1 cellular context compared by ENCODE assay signal in genomic region chr12:118126119-118126757, GRCh38.
TF ChIP-seq lines count a peak whose summit lies in the region.

No MANE protein-coding gene starts in this region.

TF ChIP-seq in HepG2, 621 proteins besides CTCF, POLR2A, EP300 and RAD21 (continued from another document and continues in another):
- TF ChIP-seq PAXIP1 (CRISPR knock-in tag; conservative IDR thresholded peaks at IDR 0.05) (peak; percentile 88), ZNF337 (CRISPR knock-in tag; IDR thresholded peaks at IDR 0.05; ENCODE audit: borderline replicate concordance, low read depth) (no peak), HMG20B (CRISPR knock-in tag; conservative IDR thresholded peaks at IDR 0.05) (peak; percentile 52; the same call in 1 of the 2 replicates), RARG (CRISPR knock-in tag; IDR thresholded peaks at IDR 0.05; ENCODE audit: low read depth) (no peak), ZNF678 (CRISPR knock-in tag; IDR thresholded peaks at IDR 0.05) (no peak), TRAFD1 (CRISPR knock-in tag; IDR thresholded peaks at IDR 0.05; ENCODE audit: borderline replicate concordance) (no peak), HNRNPL (IDR thresholded peaks at IDR 0.05; ENCODE audit: low read depth, low read length) (peak; percentile 80; the same call in 1 of the 2 replicates), SP140L (CRISPR knock-in tag; IDR thresholded peaks at IDR 0.05; ENCODE audit: borderline replicate concordance) (no peak), ZNF441 (CRISPR knock-in tag; IDR thresholded peaks at IDR 0.05; ENCODE audit: borderline replicate concordance) (no peak), TEAD3 (CRISPR knock-in tag; optimal IDR thresholded peaks at IDR 0.05; ENCODE audit: borderline replicate concordance) (peak; percentile 82), ZNF383 (CRISPR knock-in tag; IDR thresholded peaks at IDR 0.05; ENCODE audit: borderline replicate concordance) (0 out of 2 replicates have a peak, but pooled peaks have one; percentile 49), PPARG (CRISPR knock-in tag; conservative IDR thresholded peaks at IDR 0.05) (peak; percentile 44), ZNF496 (CRISPR knock-in tag; IDR thresholded peaks at IDR 0.05; ENCODE audit: insufficient replicate concordance) (no peak), HIC2 (CRISPR knock-in tag; IDR thresholded peaks at IDR 0.05; ENCODE audit: low read depth) (peak; percentile 77), ZMYM3 (CRISPR knock-in tag; IDR thresholded peaks at IDR 0.05) (peak; percentile 37; the same call in 1 of the 2 replicates), ZBTB7B (CRISPR knock-in tag; IDR thresholded peaks at IDR 0.05) (peak; percentile 38; the same call in 1 of the 2 replicates), NFIC (IDR thresholded peaks at IDR 0.05; ENCODE audit: low read length) (peak; percentile 67; the same call in 1 of the 2 replicates), BCL6 (CRISPR knock-in tag; IDR thresholded peaks at IDR 0.05) (peak; percentile 99), ZNF746 (CRISPR knock-in tag; IDR thresholded peaks at IDR 0.05) (0 out of 2 replicates have a peak, but pooled peaks have one; percentile 47), ZNF510 (CRISPR knock-in tag; IDR thresholded peaks at IDR 0.05; ENCODE audit: low read depth) (0 out of 2 replicates have a peak, but pooled peaks have one; percentile 45), MYNN (CRISPR knock-in tag; IDR thresholded peaks at IDR 0.05; ENCODE audit: low read depth) (0 out of 2 replicates have a peak, but pooled peaks have one; percentile 52), ZMYM4 (CRISPR knock-in tag; IDR thresholded peaks at IDR 0.05) (peak; percentile 55), SOX6 (IDR thresholded peaks at IDR 0.05) (no peak), SOX6 (CRISPR knock-in tag; IDR thresholded peaks at IDR 0.05) (peak; percentile 68), PHF21A (CRISPR knock-in tag; IDR thresholded peaks at IDR 0.05) (peak; percentile 59), MEF2D (CRISPR knock-in tag; IDR thresholded peaks at IDR 0.05) (peak; percentile 61), ATF6 (CRISPR knock-in tag; conservative IDR thresholded peaks at IDR 0.05) (no peak), ZNF276 (CRISPR knock-in tag; IDR thresholded peaks at IDR 0.05; ENCODE audit: low read depth) (no peak), ZNF160 (CRISPR knock-in tag; IDR thresholded peaks at IDR 0.05) (no peak), HNF4A (CRISPR knock-in tag; IDR thresholded peaks at IDR 0.05) (peak; percentile 87), HDAC2 (CRISPR knock-in tag; IDR thresholded peaks at IDR 0.05) (peak; percentile 60), KLF9 (CRISPR knock-in tag; IDR thresholded peaks at IDR 0.05; ENCODE audit: low read depth) (0 out of 2 replicates have a peak, but pooled peaks have one; percentile 26), AHDC1 (CRISPR knock-in tag; IDR thresholded peaks at IDR 0.05; ENCODE audit: borderline replicate concordance) (no peak), HDAC1 (CRISPR knock-in tag; IDR thresholded peaks at IDR 0.05) (peak; percentile 77), HNF1A (IDR thresholded peaks at IDR 0.05; ENCODE audit: low read depth) (no peak), HNF1A (CRISPR knock-in tag; IDR thresholded peaks at IDR 0.05; ENCODE audit: borderline replicate concordance) (peak; percentile 40; the same call in 1 of the 2 replicates), FOXC1 (CRISPR knock-in tag; IDR thresholded peaks at IDR 0.05; ENCODE audit: borderline replicate concordance) (no peak), ZNF543 (CRISPR knock-in tag; IDR thresholded peaks at IDR 0.05) (peak; percentile 60; the same call in 1 of the 2 replicates), ZNF652 (CRISPR knock-in tag; IDR thresholded peaks at IDR 0.05; ENCODE audit: borderline replicate concordance, low read depth) (peak; percentile 9; the same call in 1 of the 2 replicates)
